Comparison of ENCODE assay signal across 9 cellular contexts in the genomic region with DNA sequence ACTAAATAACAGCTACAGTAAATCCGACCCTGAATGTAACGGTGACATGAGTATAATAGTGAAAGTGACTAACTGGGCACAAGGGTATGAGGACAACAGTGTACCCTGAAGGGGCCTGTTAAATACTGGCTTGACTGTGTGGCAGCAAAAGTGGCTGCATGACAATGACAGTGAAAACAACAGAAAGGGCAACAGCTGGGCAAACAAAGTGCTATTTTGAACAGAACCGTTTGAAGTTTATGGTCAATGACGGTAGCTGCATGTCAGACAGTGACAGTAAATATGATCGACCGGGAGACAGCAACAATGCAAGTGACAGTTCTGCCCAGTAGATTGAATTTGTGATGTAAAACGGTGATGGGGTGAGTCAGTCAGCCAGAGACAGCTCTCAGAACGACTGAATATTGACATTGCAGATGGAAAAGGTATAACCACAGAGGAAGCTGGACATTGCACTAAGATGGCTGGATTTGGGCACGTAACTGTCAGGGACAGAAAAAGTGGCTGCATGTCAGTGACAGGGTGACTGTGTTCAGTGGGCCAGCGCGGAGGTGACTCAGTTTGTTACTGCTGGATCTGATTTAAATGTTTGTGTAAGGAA. TPM values are rescaled to one million over a fixed set of nuclear protein-coding genes. Genes with fewer than 3 reads are reported as not detected.
A peak's percentile ranks its signal among the peaks of the same experiment; 100 is the strongest.
DNase-seq lines count a peak whose midpoint lies in the region; ATAC-seq and FAIRE-seq lines count a peak whose summit lies in the region.
"Had no signal": no experiment of that assay in that cellular context is flagged by ENCODE, and none has a peak within 500 bp of the region (broad histone marks: within the 10 kb centered on the region; RNA-seq: fewer than 3 reads in every experiment).

No MANE protein-coding gene starts in this region.

- peak overlapping the region; percentile 49 for H3K27ac Mint-ChIP-seq in activated CD8-positive, alpha-beta T cell treated with anti-CD3 and anti-CD28 coated beads, Interleukin-2, amount 10 ng/mL, durations not matched to agents 7 days and 5 days

- DNase-seq in COLO668 (lab: John Stamatoyannopoulos, UW; ENCODE audit: unreplicated experiment): peak; percentile 91
- peak; percentile 68 for DNase-seq in NCI-H1092 (lab: John Stamatoyannopoulos, UW)
- no peak for DNase-seq in activated CD8-positive, alpha-beta T cell treated with anti-CD3 and anti-CD28 coated beads, Interleukin-2, amount 10 ng/mL, durations not matched to agents 7 days and 5 days
- DNase-seq in myocyte (ENCODE audit: low read depth): peak; percentile 81
- DNase-seq in AG08395 (ENCODE audit: low spot score): no peak
- DNase-seq in GF-D8 (lab: John Stamatoyannopoulos, UW): no peak
- no peak for DNase-seq in urothelium cell line (ENCODE audit: low spot score)
- DNase-seq: testis had no signal

- H3K27me3 Mint-ChIP-seq in activated CD8-positive, alpha-beta T cell treated with anti-CD3 and anti-CD28 coated beads, Interleukin-2, amount 10 ng/mL, durations not matched to agents 7 days and 5 days (ENCODE audit: low read depth): peaks cover 10% of the 10 kb centered on the region

- peak overlapping the region; percentile 88 for H3K4me3 Mint-ChIP-seq in activated CD8-positive, alpha-beta T cell treated with anti-CD3 and anti-CD28 coated beads, Interleukin-2, amount 10 ng/mL, durations not matched to agents 7 days and 5 days

- no peaks in the 10 kb centered on the region for H3K9me3 Mint-ChIP-seq in activated CD8-positive, alpha-beta T cell treated with anti-CD3 and anti-CD28 coated beads, Interleukin-2, amount 10 ng/mL, durations not matched to agents 7 days and 5 days (ENCODE audit: insufficient read depth)

- H3K36me3 Mint-ChIP-seq in activated CD8-positive, alpha-beta T cell treated with anti-CD3 and anti-CD28 coated beads, Interleukin-2, amount 10 ng/mL, durations not matched to agents 7 days and 5 days (ENCODE audit: low read depth): peaks cover 7% of the 10 kb centered on the region

- CTCF ChIA-PET in activated CD8-positive, alpha-beta T cell treated with anti-CD3 and anti-CD28 coated beads, Interleukin-2, amount 10 ng/mL, durations not matched to agents 7 days and 5 days (lab: Charles Lee): no interaction called here

- H3K4me1 Mint-ChIP-seq in activated CD8-positive, alpha-beta T cell treated with anti-CD3 and anti-CD28 coated beads, Interleukin-2, amount 10 ng/mL, durations not matched to agents 7 days and 5 days (ENCODE audit: low read depth): peaks cover 23% of the 10 kb centered on the region

- POLR2A ChIA-PET in activated CD8-positive, alpha-beta T cell treated with anti-CD3 and anti-CD28 coated beads, Interleukin-2, amount 10 ng/mL, durations not matched to agents 7 days and 5 days (lab: Charles Lee): no interaction called here

- no peak for ATAC-seq in activated CD8-positive, alpha-beta T cell treated with anti-CD3 and anti-CD28 coated beads, Interleukin-2, amount 10 ng/mL, durations not matched to agents 7 days and 5 days
- no peak for ATAC-seq in GM19397 (IDR thresholded peaks at IDR 0.05; ENCODE audit: unreplicated experiment)

- no peak for FAIRE-seq in urothelium cell line (lab: Jason Lieb, UNC)

RNA-seq across cellular contexts. Expression of a gene that starts 1.1 kb away (rescaled TPM):
- total RNA-seq in activated CD8-positive, alpha-beta T cell treated with anti-CD3 and anti-CD28 coated beads, Interleukin-2, amount 10 ng/mL, durations not matched to agents 7 days and 5 days: 10 to 100 TPM; 14.8 TPM
- total RNA-seq in myocyte: 19.0 and 19.9 TPM in 2 replicates
- polyA plus RNA-seq in myocyte (2012): 8.7 TPM

Comparison
In these comparisons a context has a peak if more than half of its experiments do, and no peak if none do; other contexts are left out.
1. DNase-seq: peak in COLO668 (single experiment), NCI-H1092 (single experiment) and myocyte (single experiment); none in activated CD8-positive, alpha-beta T cell treated with anti-CD3 and anti-CD28 coated beads, Interleukin-2, amount 10 ng/mL, durations not matched to agents 7 days and 5 days (single experiment), AG08395 (single experiment), GF-D8 (single experiment) and urothelium cell line (single experiment).